Comparison of ENCODE assay signal across 10 cellular contexts in the genomic region with DNA sequence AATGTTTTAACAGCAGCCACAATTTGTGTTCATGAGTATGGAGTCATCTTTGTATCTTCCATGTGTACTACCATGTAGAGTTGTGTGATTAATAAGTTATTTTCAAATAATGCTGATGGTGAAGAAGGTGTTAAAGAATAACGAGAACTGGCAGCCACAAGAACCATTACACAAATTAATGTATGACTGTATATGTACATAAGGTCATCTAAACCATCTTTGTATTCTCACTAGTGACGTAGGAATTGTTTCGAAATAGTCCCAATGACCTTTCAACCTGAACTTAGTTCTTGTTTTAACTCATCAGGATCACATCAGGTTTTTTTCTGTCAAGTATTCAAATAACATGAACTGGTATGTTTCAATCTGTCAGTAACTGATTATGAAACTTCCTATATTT. TPM values are rescaled to one million over a fixed set of nuclear protein-coding genes. Genes with fewer than 3 reads are reported as not detected.
DNase-seq lines count a peak whose midpoint lies in the region; ATAC-seq and TF ChIP-seq lines count a peak whose summit lies in the region.
"Had no signal": no experiment of that assay in that cellular context is flagged by ENCODE, and none has a peak within 500 bp of the region (broad histone marks: within the 10 kb centered on the region; RNA-seq: fewer than 3 reads in every experiment).

No MANE protein-coding gene starts in this region.

- TF ChIP-seq CTCF in liver (IDR thresholded peaks at IDR 0.05; ENCODE audit: low read depth, low read length, missing input control) = no peak
- no peak for TF ChIP-seq CTCF in left ventricle myocardium inferior (IDR thresholded peaks at IDR 0.05; ENCODE audit: borderline replicate concordance)
- TF ChIP-seq CTCF in SK-N-SH (IDR thresholded peaks at IDR 0.05) = no peak

- CTCF ChIA-PET in SK-N-SH (lab: Yijun Ruan, JAX) = no interaction called here

- H3K4me3 Mint-ChIP-seq in effector memory CD8-positive, alpha-beta T cell = no peak overlapping the region
- H3K4me3 Mint-ChIP-seq: activated naive CD4-positive, alpha-beta T cell treated with anti-CD3 and anti-CD28 coated beads for 36 hours had no signal

- intact Hi-C loops in left ventricle myocardium inferior (cut with micrococcal nuclease) = no loop called here

- peak; percentile 13 to 34 for TF ChIP-seq RAD21 in liver (IDR thresholded peaks at IDR 0.05)
- no peak for TF ChIP-seq RAD21 in SK-N-SH (IDR thresholded peaks at IDR 0.05; ENCODE audit: low read length)

- TF ChIP-seq EP300 in SK-N-SH (IDR thresholded peaks at IDR 0.05; ENCODE audit: borderline replicate concordance in 1 of 2, low read depth in 1 of 2, low read length in 1 of 2) = no peak

- H3K27ac Mint-ChIP-seq in effector memory CD8-positive, alpha-beta T cell = no peak overlapping the region
- H3K27ac Mint-ChIP-seq: activated naive CD4-positive, alpha-beta T cell treated with anti-CD3 and anti-CD28 coated beads for 36 hours had no signal

- ATAC-seq in GM18907 (IDR thresholded peaks at IDR 0.05; ENCODE audit: unreplicated experiment) (peak; percentile 99), GM21825 (IDR thresholded peaks at IDR 0.05; ENCODE audit: unreplicated experiment) (peak; percentile 99), HG03457 (IDR thresholded peaks at IDR 0.05; ENCODE audit: unreplicated experiment) (peak; percentile 98)
- no peak for ATAC-seq in effector memory CD8-positive, alpha-beta T cell (replicated peaks)

- no peaks in the 10 kb centered on the region for H3K9me2 ChIP-seq in SK-N-SH

- H3K36me3 ChIP-seq in liver (ENCODE audit: control insufficient read depth in 4 of 4, insufficient read depth in 3 of 4, low read depth in 1 of 4, low read length in 3 of 4) = no peaks in the 10 kb centered on the region
- H3K36me3 ChIP-seq in left ventricle myocardium inferior = no peaks in the 10 kb centered on the region
- H3K36me3 ChIP-seq in SK-N-SH (replicated peaks in 1 of 2; ENCODE audit: control insufficient read depth in 1 of 2, insufficient read depth in 2 of 2, low read length in 1 of 2) = no peaks in the 10 kb centered on the region

- no peaks in the 10 kb centered on the region for H3K4me1 Mint-ChIP-seq in effector memory CD8-positive, alpha-beta T cell (ENCODE audit: low read depth in 2 of 2)

- POLR2A ChIA-PET in SK-N-SH (lab: Yijun Ruan, JAX) = no interaction called here

- no peaks in the 10 kb centered on the region for H4K20me1 ChIP-seq in SK-N-SH (ENCODE audit: insufficient read depth)

- no peak for DNase-seq in left ventricle myocardium inferior
- DNase-seq in foreskin melanocyte = no peak
- DNase-seq in SK-N-SH = no peak
- no peak for DNase-seq in effector memory CD8-positive, alpha-beta T cell
- DNase-seq: activated naive CD4-positive, alpha-beta T cell treated with anti-CD3 and anti-CD28 coated beads for 36 hours; NCI-H446 treated with DMSO at 0.1 percent for 48 hours had no signal

- peak overlapping the region; percentile 62 to 87 for H3K27ac ChIP-seq in liver (ENCODE audit: low read depth in 1 of 2, low read length in 2 of 2)
- no peak overlapping the region for H3K27ac ChIP-seq in left ventricle myocardium inferior (replicated peaks)
- H3K27ac ChIP-seq in SK-N-SH (ENCODE audit: low read depth in 2 of 2, low read length in 1 of 2) = no peak overlapping the region

- H3K4me1 ChIP-seq in liver (ENCODE audit: control insufficient read depth in 4 of 4, insufficient read depth in 4 of 4, low read length in 3 of 4) (peaks cover 1 to 15% (median 6%) of the 10 kb centered on the region in 4 donors), left ventricle myocardium inferior (no peaks in the 10 kb centered on the region), SK-N-SH (ENCODE audit: control insufficient read depth in 1 of 2, insufficient read depth in 2 of 2, low read depth in 1 of 2, low read length in 1 of 2) (no peaks in the 10 kb centered on the region)

- H3F3A ChIP-seq in SK-N-SH (replicated peaks; ENCODE audit: insufficient read depth) = no peaks in the 10 kb centered on the region

- no peaks in the 10 kb centered on the region for H3K9me3 Mint-ChIP-seq in effector memory CD8-positive, alpha-beta T cell
- H3K9me3 Mint-ChIP-seq: activated naive CD4-positive, alpha-beta T cell treated with anti-CD3 and anti-CD28 coated beads for 36 hours had no signal

- no peak overlapping the region for H3K4me2 ChIP-seq in SK-N-SH

- H3K9me3 ChIP-seq in liver (ENCODE audit: control insufficient read depth in 4 of 4, low read length in 3 of 4) (no peaks in the 10 kb centered on the region), left ventricle myocardium inferior (replicated peaks) (no peaks in the 10 kb centered on the region), SK-N-SH (no peaks in the 10 kb centered on the region)

- H3K79me2 ChIP-seq in SK-N-SH (ENCODE audit: insufficient read depth) = no peaks in the 10 kb centered on the region

- H2AFZ ChIP-seq in SK-N-SH (ENCODE audit: low read depth) = no peak overlapping the region

- no peak overlapping the region for H3K9ac ChIP-seq in liver (ENCODE audit: low read depth in 1 of 2, low read length in 2 of 2)
- H3K9ac ChIP-seq in SK-N-SH = no peak overlapping the region

- no peaks in the 10 kb centered on the region for H3K27me3 ChIP-seq in liver (ENCODE audit: control insufficient read depth in 4 of 4, insufficient read depth in 4 of 4, low read length in 3 of 4)
- no peaks in the 10 kb centered on the region for H3K27me3 ChIP-seq in left ventricle myocardium inferior (ENCODE audit: low read depth)
- no peaks in the 10 kb centered on the region for H3K27me3 ChIP-seq in SK-N-SH (ENCODE audit: insufficient read depth)

- no peaks in the 10 kb centered on the region for H3K27me3 Mint-ChIP-seq in effector memory CD8-positive, alpha-beta T cell

- WGBS in liver = 20% methylated on average over 3 of the region's 3 CpGs
- 74% methylated on average over 3 of the region's 3 CpGs for WGBS in SK-N-SH (ENCODE audit: low lambda C conversion rate)

- H3K4me3 ChIP-seq in liver (ENCODE audit: low read depth in 1 of 3, low read length in 3 of 3) (no peak overlapping the region), left ventricle myocardium inferior (no peak overlapping the region), SK-N-SH (ENCODE audit: low read depth in 2 of 2, low read length in 1 of 2) (no peak overlapping the region)

- H3K36me3 Mint-ChIP-seq in effector memory CD8-positive, alpha-beta T cell (ENCODE audit: insufficient read depth) = no peaks in the 10 kb centered on the region

TF ChIP-seq in liver, 16 proteins besides CTCF, POLR2A, EP300 and RAD21 (continues in another document):
- TF ChIP-seq RXRA (IDR thresholded peaks at IDR 0.05) (peak; percentile 91 to 96), NR2F2 (IDR thresholded peaks at IDR 0.05) (peak; percentile 57), EGR1 (IDR thresholded peaks at IDR 0.05; ENCODE audit: low read depth in 2 of 2) (peak in 1 of 2 donors; percentile 9), TAF1 (conservative IDR thresholded peaks at IDR 0.05) (no peak), HNF4G (IDR thresholded peaks at IDR 0.05) (no peak), GABPA (IDR thresholded peaks at IDR 0.05 in 1 of 2, conservative IDR thresholded peaks at IDR 0.05 in 1 of 2) (no peak), HNF4A (conservative IDR thresholded peaks at IDR 0.05) (peak; percentile 70 to 82), FOXA1 (IDR thresholded peaks at IDR 0.05) (peak; percentile 64), FOXA2 (IDR thresholded peaks at IDR 0.05) (peak; percentile 97), YY1 (IDR thresholded peaks at IDR 0.05) (peak; percentile 66)

TF ChIP-seq in SK-N-SH, 30 proteins besides CTCF, POLR2A, EP300 and RAD21 (continues in another document):
- TF ChIP-seq, protein P1, sequence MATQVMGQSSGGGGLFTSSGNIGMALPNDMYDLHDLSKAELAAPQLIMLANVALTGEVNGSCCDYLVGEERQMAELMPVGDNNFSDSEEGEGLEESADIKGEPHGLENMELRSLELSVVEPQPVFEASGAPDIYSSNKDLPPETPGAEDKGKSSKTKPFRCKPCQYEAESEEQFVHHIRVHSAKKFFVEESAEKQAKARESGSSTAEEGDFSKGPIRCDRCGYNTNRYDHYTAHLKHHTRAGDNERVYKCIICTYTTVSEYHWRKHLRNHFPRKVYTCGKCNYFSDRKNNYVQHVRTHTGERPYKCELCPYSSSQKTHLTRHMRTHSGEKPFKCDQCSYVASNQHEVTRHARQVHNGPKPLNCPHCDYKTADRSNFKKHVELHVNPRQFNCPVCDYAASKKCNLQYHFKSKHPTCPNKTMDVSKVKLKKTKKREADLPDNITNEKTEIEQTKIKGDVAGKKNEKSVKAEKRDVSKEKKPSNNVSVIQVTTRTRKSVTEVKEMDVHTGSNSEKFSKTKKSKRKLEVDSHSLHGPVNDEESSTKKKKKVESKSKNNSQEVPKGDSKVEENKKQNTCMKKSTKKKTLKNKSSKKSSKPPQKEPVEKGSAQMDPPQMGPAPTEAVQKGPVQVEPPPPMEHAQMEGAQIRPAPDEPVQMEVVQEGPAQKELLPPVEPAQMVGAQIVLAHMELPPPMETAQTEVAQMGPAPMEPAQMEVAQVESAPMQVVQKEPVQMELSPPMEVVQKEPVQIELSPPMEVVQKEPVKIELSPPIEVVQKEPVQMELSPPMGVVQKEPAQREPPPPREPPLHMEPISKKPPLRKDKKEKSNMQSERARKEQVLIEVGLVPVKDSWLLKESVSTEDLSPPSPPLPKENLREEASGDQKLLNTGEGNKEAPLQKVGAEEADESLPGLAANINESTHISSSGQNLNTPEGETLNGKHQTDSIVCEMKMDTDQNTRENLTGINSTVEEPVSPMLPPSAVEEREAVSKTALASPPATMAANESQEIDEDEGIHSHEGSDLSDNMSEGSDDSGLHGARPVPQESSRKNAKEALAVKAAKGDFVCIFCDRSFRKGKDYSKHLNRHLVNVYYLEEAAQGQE (IDR thresholded peaks at IDR 0.05; ENCODE audit: low read depth, low read length) = no peak
- TF ChIP-seq GABPA (IDR thresholded peaks at IDR 0.05; ENCODE audit: low read depth) = no peak
- TF ChIP-seq MXI1 (IDR thresholded peaks at IDR 0.05; ENCODE audit: low read depth, low read length) = no peak
- TF ChIP-seq FOXJ3 (CRISPR knock-in tag; IDR thresholded peaks at IDR 0.05) = no peak
- TF ChIP-seq SIN3A (IDR thresholded peaks at IDR 0.05; ENCODE audit: borderline replicate concordance, low read depth, low read length) = no peak
- TF ChIP-seq RFX5 (IDR thresholded peaks at IDR 0.05; ENCODE audit: low read length) = no peak
- TF ChIP-seq FOSL2 (IDR thresholded peaks at IDR 0.05; ENCODE audit: borderline replicate concordance, low read depth) = no peak
- no peak for TF ChIP-seq RCOR1 (IDR thresholded peaks at IDR 0.05; ENCODE audit: low read length)
- TF ChIP-seq NFIC (IDR thresholded peaks at IDR 0.05; ENCODE audit: borderline replicate concordance) = no peak
- TF ChIP-seq NRF1 (IDR thresholded peaks at IDR 0.05; ENCODE audit: low read depth, low read length) = no peak
- TF ChIP-seq ELF1 (IDR thresholded peaks at IDR 0.05) = no peak
- no peak for TF ChIP-seq RXRA (IDR thresholded peaks at IDR 0.05; ENCODE audit: borderline replicate concordance, low read depth)
- no peak for TF ChIP-seq FOXM1 (IDR thresholded peaks at IDR 0.05; ENCODE audit: low read depth)

RNA-seq across cellular contexts. Expression of gene NOCT, which starts 48.3 kb away (rescaled TPM):
- total RNA-seq in liver (10 to 100 TPM in 1 of 2 donors, 1 to 10 TPM in 1; 5.6 to 11.9 TPM), left ventricle myocardium inferior (8.4 TPM)
- polyA plus RNA-seq in liver (1 to 10 TPM; 2.8 to 2.9 TPM), SK-N-SH (2012; rRNA removed) (3.8 TPM in 2 replicates)
- 2.5 and 2.9 TPM in 2 replicates for polyA plus RNA-seq in SK-N-SH (2012; cell fraction: cytosol; rRNA removed)
- polyA plus RNA-seq in SK-N-SH (2012; cell fraction: nucleus; rRNA removed) = 5.5 and 5.8 TPM in 2 replicates

Comparison
In these comparisons a context has a peak if more than half of its experiments do, and no peak if none do; other contexts are left out.
1. H3K27ac ChIP-seq: peak in liver (2 of 2); none in left ventricle myocardium inferior (single experiment) and SK-N-SH (0 of 2).